In the genomic region with DNA sequence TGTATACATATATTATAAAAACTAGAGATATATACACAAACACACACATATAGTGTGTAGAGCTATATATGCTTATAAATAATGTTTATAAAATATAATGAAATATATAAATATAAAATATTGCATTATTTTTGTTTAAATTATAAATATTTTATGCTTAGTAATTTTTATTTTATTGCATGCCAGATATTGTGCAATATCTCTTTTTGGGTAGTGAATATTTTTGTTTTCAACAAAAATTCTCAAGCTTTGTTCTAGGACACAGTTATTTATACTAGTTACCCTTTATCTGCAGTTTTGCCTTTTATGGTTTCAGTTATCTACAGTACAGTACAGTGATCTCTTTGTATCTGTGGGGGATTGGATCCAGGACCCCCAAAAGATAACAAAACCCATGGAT, we compare ENCODE assay signal across 21 cellular contexts. TPM values are rescaled to one million over a fixed set of nuclear protein-coding genes. Genes with fewer than 3 reads are reported as not detected.
A peak's percentile ranks its signal among the peaks of the same experiment; 100 is the strongest.
DNase-seq lines count a peak whose midpoint lies in the region; ATAC-seq, FAIRE-seq and TF ChIP-seq lines count a peak whose summit lies in the region.
"Had no signal": no experiment of that assay in that cellular context is flagged by ENCODE, and none has a peak within 500 bp of the region (broad histone marks: within the 10 kb centered on the region; RNA-seq: fewer than 3 reads in every experiment).

No MANE protein-coding gene starts in this region.

- no peak overlapping the region for H3K9ac ChIP-seq in IMR-90 (ENCODE audit: low read depth, low read length)
- H3K9ac ChIP-seq in adipocyte (ENCODE audit: low read length) = no peak overlapping the region
- H3K9ac ChIP-seq: GM23248 had no signal

- H2BK5ac ChIP-seq in IMR-90 (ENCODE audit: low read depth, low read length, poor library complexity, severe bottlenecking) = no peak overlapping the region

- in situ Hi-C loops in IMR-90 (cut with MboI; ENCODE audit: low sequenced_read_pairs) = no loop called here

- H3K27ac ChIP-seq in IMR-90 (ENCODE audit: insufficient read depth, low read length) (no peak overlapping the region), dorsolateral prefrontal cortex (no peak overlapping the region)
- H3K27ac ChIP-seq: GM23248 had no signal

- H3K9me1 ChIP-seq in IMR-90 (ENCODE audit: insufficient read depth, low read length) = peaks cover 2% of the 10 kb centered on the region; the same call in 1 of the 2 replicates

- no peak overlapping the region for H2BK15ac ChIP-seq in IMR-90 (ENCODE audit: low read depth, low read length)

- H4K5ac ChIP-seq in IMR-90 (ENCODE audit: low read depth, low read length) = no peak overlapping the region

- intact Hi-C loops in IMR-90 (cut with micrococcal nuclease) = no loop called here
- intact Hi-C loops in dorsolateral prefrontal cortex (cut with DNase I) = no loop called here

- H3K9me3 ChIP-seq in IMR-90 (ENCODE audit: control insufficient read depth, insufficient read depth, low read length) (no peaks in the 10 kb centered on the region), adipocyte (ENCODE audit: control insufficient read depth, low read length) (no peaks in the 10 kb centered on the region)

- no peak overlapping the region for H3K23ac ChIP-seq in IMR-90 (ENCODE audit: low read depth, low read length)

- no peaks in the 10 kb centered on the region for H4K20me1 ChIP-seq in IMR-90 (ENCODE audit: insufficient read depth, low read length)

- no peak for TF ChIP-seq CTCF in IMR-90 (conservative IDR thresholded peaks at IDR 0.05; ENCODE audit: low read depth, low read length)
- no peak for TF ChIP-seq CTCF in dorsolateral prefrontal cortex (IDR thresholded peaks at IDR 0.05 in 54 of 56, conservative IDR thresholded peaks at IDR 0.05 in 2 of 56; ENCODE audit: low read depth in 1 of 56, partially characterized antibody in 56 of 56)

- no peaks in the 10 kb centered on the region for H3K36me3 ChIP-seq in IMR-90 (ENCODE audit: control insufficient read depth, insufficient read depth, low read length)
- no peaks in the 10 kb centered on the region for H3K36me3 ChIP-seq in adipocyte (ENCODE audit: control insufficient read depth, insufficient read depth, low read length, severe bottlenecking)

- no peak overlapping the region for H3K14ac ChIP-seq in IMR-90 (replicated peaks; ENCODE audit: low read depth, low read length)

- no peak for TF ChIP-seq RAD21 in IMR-90 (IDR thresholded peaks at IDR 0.05; ENCODE audit: low read length)

- no peak overlapping the region for H3K56ac ChIP-seq in IMR-90 (ENCODE audit: extremely low read depth, insufficient read depth, low read length)

- ATAC-seq in IMR-90 (ENCODE audit: low read depth) = no peak
- ATAC-seq: HCT116 had no signal

- no TSS peak for BruUV-seq in IMR-90 (replicated peaks; lab: Mats Ljungman, UMichigan)

- H3K79me1 ChIP-seq in IMR-90 (ENCODE audit: low read depth in 1 of 2, low read length in 2 of 2) = no peaks in the 10 kb centered on the region

- H4K8ac ChIP-seq in IMR-90 (ENCODE audit: low read depth in 2 of 2, low read length in 2 of 2) = no peak overlapping the region

- dilution Hi-C loops in IMR-90 (cut with HindIII; ENCODE audit: low sequenced_read_pairs, unreplicated experiment) = no loop called here

- POLR2A ChIA-PET in IMR-90 (lab: Charles Lee; ENCODE audit: unreplicated experiment) = no interaction called here

- H3K4ac ChIP-seq in IMR-90 (ENCODE audit: low read depth, low read length) = no peak overlapping the region

- no peak overlapping the region for H2AK9ac ChIP-seq in IMR-90 (replicated peaks; ENCODE audit: low read depth, low read length, poor library complexity)

- H3K4me3 ChIP-seq in IMR-90 (ENCODE audit: insufficient read depth, low read depth, low read length) (no peak overlapping the region), adipocyte (ENCODE audit: low read length) (no peak overlapping the region), dorsolateral prefrontal cortex (no peak overlapping the region)
- H3K4me3 ChIP-seq: GM23248 had no signal

- no peak overlapping the region for H2AFZ ChIP-seq in IMR-90 (replicated peaks; ENCODE audit: low read length, poor library complexity)
- H2AFZ ChIP-seq: GM23248 had no signal

- no peak overlapping the region for H2BK120ac ChIP-seq in IMR-90 (ENCODE audit: low read depth, low read length)

- H3K27me3 ChIP-seq in IMR-90 (ENCODE audit: control insufficient read depth, insufficient read depth, low read length) = no peaks in the 10 kb centered on the region
- H3K27me3 ChIP-seq in adipocyte (replicated peaks; ENCODE audit: control insufficient read depth, insufficient read depth, low read length) = no peaks in the 10 kb centered on the region
- peaks cover 0 to 6% (median 0%) of the 10 kb centered on the region in 45 donors for H3K27me3 ChIP-seq in dorsolateral prefrontal cortex

- FAIRE-seq in A204.1 (lab: Jason Lieb, UNC) (peak; percentile 84), frontal cortex (lab: Jason Lieb, UNC) (peak; percentile 82)
- FAIRE-seq: GM12892, GM19239, H1 had no signal

- DNase-seq in IMR-90 (no peak), adipocyte (ENCODE audit: low read depth) (peak; percentile 31), frontal cortex (ENCODE audit: low spot score in 2 of 2) (no peak), dorsolateral prefrontal cortex (no peak), anterior cingulate cortex (lab: John Stamatoyannopoulos, UW) (no peak), NCI-H524 (lab: John Stamatoyannopoulos, UW) (no peak), islet precursor cell (no peak)
- DNase-seq: 8988T; C1 segment of cervical spinal cord; Calu3; CD4-positive, alpha-beta memory T cell; COR-L47; DMS53; DMS79 treated with DMSO at 0.1 percent for 48 hours; GM23248; H9 had no signal

- no peak for TF ChIP-seq POLR2A in IMR-90 (IDR thresholded peaks at IDR 0.05; ENCODE audit: low read depth, low read length)

- CTCF ChIA-PET in IMR-90 (lab: Yijun Ruan, JAX) = no interaction called here

- no peak overlapping the region for H3K4me2 ChIP-seq in IMR-90 (ENCODE audit: low read depth, low read length)

- no peak overlapping the region for H4K91ac ChIP-seq in IMR-90 (ENCODE audit: insufficient read depth, low read depth, low read length)

- no peak overlapping the region for H2AK5ac ChIP-seq in IMR-90 (ENCODE audit: low read depth, low read length)

- H3K18ac ChIP-seq in IMR-90 (ENCODE audit: low read depth, low read length) = no peak overlapping the region

- H3K4me1 ChIP-seq in IMR-90 (ENCODE audit: control insufficient read depth, insufficient read depth, low read length) (peaks cover 6% of the 10 kb centered on the region), adipocyte (ENCODE audit: control insufficient read depth, insufficient read depth, low read length) (peaks cover 20% of the 10 kb centered on the region)

- no peak overlapping the region for H2BK20ac ChIP-seq in IMR-90 (ENCODE audit: low read depth, low read length)

TF ChIP-seq in IMR-90, 13 proteins besides CTCF, POLR2A, EP300 and RAD21:
- peak; percentile 54 for TF ChIP-seq CEBPB (IDR thresholded peaks at IDR 0.05; ENCODE audit: low read depth, low read length)
- TF ChIP-seq, protein P1, sequence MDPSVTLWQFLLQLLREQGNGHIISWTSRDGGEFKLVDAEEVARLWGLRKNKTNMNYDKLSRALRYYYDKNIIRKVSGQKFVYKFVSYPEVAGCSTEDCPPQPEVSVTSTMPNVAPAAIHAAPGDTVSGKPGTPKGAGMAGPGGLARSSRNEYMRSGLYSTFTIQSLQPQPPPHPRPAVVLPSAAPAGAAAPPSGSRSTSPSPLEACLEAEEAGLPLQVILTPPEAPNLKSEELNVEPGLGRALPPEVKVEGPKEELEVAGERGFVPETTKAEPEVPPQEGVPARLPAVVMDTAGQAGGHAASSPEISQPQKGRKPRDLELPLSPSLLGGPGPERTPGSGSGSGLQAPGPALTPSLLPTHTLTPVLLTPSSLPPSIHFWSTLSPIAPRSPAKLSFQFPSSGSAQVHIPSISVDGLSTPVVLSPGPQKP (IDR thresholded peaks at IDR 0.05; ENCODE audit: borderline replicate concordance, low read depth, low read length) = no peak

RNA-seq across cellular contexts. Expression of a gene that starts 52.2 kb away (rescaled TPM):
- total RNA-seq in IMR-90 (2012; rRNA removed) = 14.9 and 83.9 TPM in 2 replicates
- 62.7 and 93.2 TPM in 2 replicates for polyA plus RNA-seq in IMR-90 (2012; rRNA removed)
- 4.3 and 6.6 TPM in 2 replicates for polyA plus RNA-seq in IMR-90 (2012; cell fraction: cytosol; rRNA removed)
- polyA plus RNA-seq in IMR-90 (2012; cell fraction: nucleus; rRNA removed; ENCODE audit: low replicate concordance) = 0.66 and 6.4 TPM in 2 replicates
- 234 TPM for total RNA-seq in frontal cortex
- 10 to 100 TPM; 12.0 to 56.7 (median 33.2) TPM for total RNA-seq in dorsolateral prefrontal cortex
